Comparison of ENCODE assay signal across 33 cellular contexts in genomic region chr16:84158455-84158854, GRCh38. TPM values are rescaled to one million over a fixed set of nuclear protein-coding genes. Genes with fewer than 3 reads are reported as not detected.
"Had no signal": no experiment of that assay in that cellular context is flagged by ENCODE, and none has a peak within 500 bp of the region (broad histone marks: within the 10 kb centered on the region; RNA-seq: fewer than 3 reads in every experiment).

No MANE protein-coding gene starts in this region.

- H3K9ac ChIP-seq: KMS-11, SK-N-SH had no signal

- H3K9me3 ChIP-seq: Peyer's patch, SJSA1, SK-N-SH had no signal

- H3K27me3 ChIP-seq: Peyer's patch had no signal

- DNase-seq: activated B cell treated with CpG ODN at 0.5 μM for 24 hours; activated CD4-positive, alpha-beta memory T cell treated with anti-CD3 and anti-CD28 coated beads for 36 hours; activated CD4-positive, alpha-beta T cell treated with anti-CD3 and anti-CD28 coated beads for 4 hours; activated CD4-positive, alpha-beta T cell treated with anti-CD3 and anti-CD28 coated beads, Interleukin-2, amount 50 U/mL, for 1 hour; activated CD4-positive, CD25-positive, alpha-beta regulatory T cell treated with anti-CD3 and anti-CD28 coated beads, Interleukin-2, amount 50 U/mL, for 72 hours; activated CD8-positive, alpha-beta memory T cell treated with anti-CD3 and anti-CD28 coated beads, Interleukin-2, amount 50 U/mL, for 4 hours; activated gamma-delta T cell treated with Interleukin-2 at 50 U/mL for 16 hours; activated naive CD4-positive, alpha-beta T cell treated with anti-CD3 and anti-CD28 coated beads, Interleukin-2, amount 10 ng/mL, durations not matched to agents 7 days and 5 days; activated naive CD8-positive, alpha-beta T cell treated with anti-CD3 and anti-CD28 coated beads, Interleukin-2, amount 50 U/mL, for 24 hours; activated T-cell treated with anti-CD3 and anti-CD28 coated beads for 4 hours; activated T-cell treated with anti-CD3 and anti-CD28 coated beads, Interleukin-2, amount 50 U/mL, for 4 hours; anterior cingulate cortex; central memory CD4-positive, alpha-beta T cell; MM.1S; MV-4-11; NCI-H1092; NCI-H1436 treated with DMSO at 0.1 percent for 48 hours; NCI-H1694 treated with DMSO at 0.1 percent for 48 hours; NCI-H2029; NCI-H345; NCI-H524 treated with DMSO at 0.1 percent for 48 hours; PC-3; Peyer's patch; RPMI8226; SHP77 treated with DMSO at 0.1 percent for 48 hours had no signal

- H3K36me3 ChIP-seq: Peyer's patch, SJSA1 had no signal

- H3K4me2 ChIP-seq: KMS-11 had no signal

- H3K4me1 ChIP-seq: Peyer's patch had no signal

- H3K27ac ChIP-seq: KMS-11, Peyer's patch, SJSA1, VCaP had no signal

- H3K4me3 ChIP-seq: Peyer's patch, SJSA1 had no signal

RNA-seq across cellular contexts. Expression of gene DNAAF1, which starts 13.3 kb away (rescaled TPM):
- total RNA-seq: activated B cell treated with CpG ODN at 0.5 μM for 24 hours; activated CD4-positive, alpha-beta memory T cell treated with anti-CD3 and anti-CD28 coated beads for 36 hours; activated T-cell treated with anti-CD3 and anti-CD28 coated beads, Interleukin-2, amount 50 U/mL, for 4 hours; activated T-helper 1 cell treated with anti-CD3 and anti-CD28 coated beads, Interleukin-12 subunit alpha, Interleukin-12 subunit beta, Interleukin-2, Interleukin-4 antibody, amounts not matched to agents 30 ng/mL and 10 ng/mL and 1 ng/mL, durations not matched to agents 14 hours and 24 hours and 36 hours; bronchial epithelial cell; LHCN-M2; NCI-H460; PC-3; Peyer's patch; SJSA1 had no signal

RNA-seq across cellular contexts. Expression of gene ADAD2, which starts 32.5 kb away (rescaled TPM):
- total RNA-seq: activated B cell treated with CpG ODN at 0.5 μM for 24 hours; activated T-helper 1 cell treated with anti-CD3 and anti-CD28 coated beads, Interleukin-12 subunit alpha, Interleukin-12 subunit beta, Interleukin-2, Interleukin-4 antibody, amounts not matched to agents 30 ng/mL and 10 ng/mL and 1 ng/mL, durations not matched to agents 14 hours and 24 hours and 36 hours; bronchial epithelial cell; LHCN-M2; NCI-H460; PC-3; SJSA1 had no signal
- polyA plus RNA-seq: SK-N-SH had no signal
